13 cellular contexts compared by ENCODE assay signal in the genomic region with DNA sequence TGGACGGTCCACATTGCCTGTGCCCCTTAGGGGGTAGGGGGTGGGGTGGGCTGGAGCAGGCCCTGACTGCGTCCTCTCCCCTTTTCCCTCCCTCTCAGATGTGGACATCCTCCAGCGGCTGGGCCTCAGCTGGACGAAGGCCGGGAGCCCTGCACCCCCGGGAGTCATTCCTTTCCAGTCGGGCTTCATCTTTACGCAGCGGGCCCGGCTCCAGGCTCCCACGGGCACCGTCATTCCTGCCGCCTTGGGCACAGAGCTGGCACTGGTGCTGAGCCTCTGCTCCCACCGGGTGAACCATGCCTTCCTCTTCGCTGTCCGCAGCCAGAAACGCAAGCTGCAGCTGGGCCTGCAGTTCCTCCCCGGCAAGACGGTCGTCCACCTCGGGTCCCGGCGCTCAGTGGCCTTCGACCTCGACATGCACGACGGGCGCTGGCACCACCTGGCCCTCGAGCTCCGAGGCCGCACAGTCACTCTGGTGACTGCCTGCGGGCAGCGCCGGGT. TPM values are rescaled to one million over a fixed set of nuclear protein-coding genes. Genes with fewer than 3 reads are reported as not detected.
DNase-seq lines count a peak whose midpoint lies in the region; ATAC-seq, FAIRE-seq and TF ChIP-seq lines count a peak whose summit lies in the region.
"Had no signal": no experiment of that assay in that cellular context is flagged by ENCODE, and none has a peak within 500 bp of the region (broad histone marks: within the 10 kb centered on the region; RNA-seq: fewer than 3 reads in every experiment).

No MANE protein-coding gene starts in this region.

- no peaks in the 10 kb centered on the region for H3K27me3 ChIP-seq in ascending aorta
- H3K27me3 ChIP-seq in trophoblast cell (ENCODE audit: insufficient read depth, low read length) = no peaks in the 10 kb centered on the region
- H3K27me3 ChIP-seq in upper lobe of right lung = no peaks in the 10 kb centered on the region
- no peaks in the 10 kb centered on the region for H3K27me3 ChIP-seq in sigmoid colon

- H4K8ac ChIP-seq in trophoblast cell (ENCODE audit: low read depth, low read length) = no peak overlapping the region

- WGBS in trophoblast cell (ENCODE audit: extremely low coverage, insufficient coverage, insufficient read length) = no CpG with 5 or more reads among the region's 34 CpGs
- 87 to 90% methylated on average over 34 of the region's 34 CpGs for WGBS in sigmoid colon, 2 donors

- H4K12ac ChIP-seq in trophoblast cell (ENCODE audit: low read depth, low read length) = no peak overlapping the region

- no peak overlapping the region for H2AK5ac ChIP-seq in trophoblast cell (ENCODE audit: low read length)

- H2BK12ac ChIP-seq in trophoblast cell (ENCODE audit: low read length) = no peak overlapping the region

- H3K4me1 ChIP-seq in ascending aorta (peaks cover 8 to 46% of the 10 kb centered on the region in 2 donors), kidney (ENCODE audit: control insufficient read depth in 1 of 2, insufficient read depth in 1 of 2, low read depth in 1 of 2, low read length in 2 of 2) (peaks cover 21% of the 10 kb centered on the region in 2 donors), trophoblast cell (ENCODE audit: control insufficient read depth in 1 of 2, insufficient read depth in 2 of 2, low read length in 2 of 2) (peaks cover 18 to 21% of the 10 kb centered on the region in 2 experiments), upper lobe of right lung (peaks cover 13% of the 10 kb centered on the region), sigmoid colon (peaks cover 0 to 26% (median 17%) of the 10 kb centered on the region in 4 donors)

- no peak overlapping the region for H2AFZ ChIP-seq in trophoblast cell (ENCODE audit: insufficient read depth, low read length, poor library complexity)

- no peak overlapping the region for H3K14ac ChIP-seq in trophoblast cell (ENCODE audit: low read length)

- H3K4me3 ChIP-seq in ascending aorta (no peak overlapping the region), kidney (ENCODE audit: low read length in 2 of 2) (no peak overlapping the region), trophoblast cell (ENCODE audit: low read depth, low read length) (no peak overlapping the region), upper lobe of right lung (no peak overlapping the region), sigmoid colon (no peak overlapping the region)
- H3K4me3 ChIP-seq: GM12878 had no signal

- DNase-seq in ascending aorta (ENCODE audit: low spot score in 2 of 2) (no peak), kidney (peak; percentile 74), trophoblast cell (no peak), upper lobe of right lung (peak; percentile 52), dermis blood vessel endothelial cell (no peak), sigmoid colon (no peak), RCC 7860 (ENCODE audit: low spot score) (no peak)
- DNase-seq: CD4-positive, CD25-positive, alpha-beta regulatory T cell; DMS79; GOT3; H9; IMR-90 had no signal

- no peak overlapping the region for H3K4ac ChIP-seq in trophoblast cell (ENCODE audit: low read depth, low read length)

- no peak for TF ChIP-seq POLR2A in sigmoid colon (IDR thresholded peaks at IDR 0.05)

- H3K9me3 ChIP-seq in ascending aorta = no peaks in the 10 kb centered on the region
- H3K9me3 ChIP-seq in kidney (ENCODE audit: control insufficient read depth in 1 of 2, low read length in 2 of 2) = no peaks in the 10 kb centered on the region
- no peaks in the 10 kb centered on the region for H3K9me3 ChIP-seq in trophoblast cell (ENCODE audit: insufficient read depth, low read depth, low read length)
- no peaks in the 10 kb centered on the region for H3K9me3 ChIP-seq in upper lobe of right lung
- no peaks in the 10 kb centered on the region for H3K9me3 ChIP-seq in sigmoid colon

- TF ChIP-seq CTCF in ascending aorta (IDR thresholded peaks at IDR 0.05) = no peak
- TF ChIP-seq CTCF in kidney (IDR thresholded peaks at IDR 0.05; ENCODE audit: borderline replicate concordance, extremely low read depth, insufficient read depth) = no peak
- TF ChIP-seq CTCF in upper lobe of right lung (IDR thresholded peaks at IDR 0.05) = no peak
- TF ChIP-seq CTCF in sigmoid colon (IDR thresholded peaks at IDR 0.05) = no peak

- H4K91ac ChIP-seq in trophoblast cell (ENCODE audit: low read depth, low read length) = no peak overlapping the region

- H3K27ac ChIP-seq in ascending aorta = peak overlapping the region; percentile 66 to 67
- no peak overlapping the region for H3K27ac ChIP-seq in kidney (ENCODE audit: low read depth in 2 of 2, low read length in 2 of 2)
- H3K27ac ChIP-seq in trophoblast cell (ENCODE audit: low read depth, low read length) = no peak overlapping the region
- no peak overlapping the region for H3K27ac ChIP-seq in upper lobe of right lung
- H3K27ac ChIP-seq in sigmoid colon = no peak overlapping the region

- no peak for ATAC-seq in upper lobe of right lung
- ATAC-seq: GM12878 had no signal

- H2BK5ac ChIP-seq in trophoblast cell (ENCODE audit: low read depth, low read length, poor library complexity) = no peak overlapping the region

- no peak overlapping the region for H2BK120ac ChIP-seq in trophoblast cell (ENCODE audit: insufficient read depth, low read length, poor library complexity)

- H3K36me3 ChIP-seq in ascending aorta (no peaks in the 10 kb centered on the region), kidney (ENCODE audit: control insufficient read depth in 1 of 2, insufficient read depth in 2 of 2, low read length in 2 of 2) (no peaks in the 10 kb centered on the region), trophoblast cell (ENCODE audit: control insufficient read depth in 1 of 2, insufficient read depth in 2 of 2, low read length in 2 of 2) (peaks cover 44% of the 10 kb centered on the region in 2 experiments), upper lobe of right lung (no peaks in the 10 kb centered on the region), sigmoid colon (no peaks in the 10 kb centered on the region)

- no peaks in the 10 kb centered on the region for H3K79me1 ChIP-seq in trophoblast cell (ENCODE audit: low read length)

- intact Hi-C loops in ascending aorta (cut with DNase I) = no loop called here
- intact Hi-C loops in kidney (cut with DNase I) = no loop called here
- intact Hi-C loops in upper lobe of right lung (cut with DNase I) = no loop called here
- intact Hi-C loops in sigmoid colon (cut with DNase I) = no loop called here

- H3K4me2 ChIP-seq in trophoblast cell (ENCODE audit: low read length) = no peak overlapping the region

- H3K23ac ChIP-seq in trophoblast cell (ENCODE audit: low read length) = no peak overlapping the region

- TF ChIP-seq EP300 in sigmoid colon (IDR thresholded peaks at IDR 0.05) = no peak

- no peaks in the 10 kb centered on the region for H3K79me2 ChIP-seq in trophoblast cell (ENCODE audit: control insufficient read depth, insufficient read depth, low read length, poor library complexity)

- FAIRE-seq in kidney (lab: Jason Lieb, UNC) (no peak), RCC 7860 (lab: Jason Lieb, UNC) (no peak)
- FAIRE-seq: GM12878 had no signal

- no peak overlapping the region for H3K9ac ChIP-seq in kidney (ENCODE audit: low read length in 2 of 2)
- no peak overlapping the region for H3K9ac ChIP-seq in trophoblast cell (ENCODE audit: low read length)

- peak overlapping the region; percentile 63 for H3K18ac ChIP-seq in trophoblast cell (ENCODE audit: low read length)

RNA-seq across cellular contexts. Expression of a gene that starts 12.3 kb away (rescaled TPM):
- total RNA-seq in ascending aorta (9.3 TPM), kidney (45.6 TPM), upper lobe of right lung (13.7 TPM), dermis blood vessel endothelial cell (3.3 and 6.0 TPM in 2 replicates), sigmoid colon (10 to 100 TPM in 1 of 4 donors, 1 to 10 TPM in 3; 2.0 to 13.3 (median 7.1) TPM)
- polyA plus RNA-seq in kidney (ENCODE audit: insufficient read depth, low read depth, low replicate concordance) (13.6 TPM), sigmoid colon (1 to 10 TPM; 1.4 to 5.5 (median 1.8) TPM)
- 38.6 and 39.3 TPM in 2 replicates for polyA plus RNA-seq in trophoblast cell (2013)
- polyA plus RNA-seq: CD4-positive, CD25-positive, alpha-beta regulatory T cell; GM12878 had no signal

Comparison
In these comparisons a context has a peak if more than half of its experiments do, and no peak if none do; other contexts are left out.
1. DNase-seq: peak in kidney (single experiment) and upper lobe of right lung (single experiment); none in ascending aorta (0 of 2), trophoblast cell (0 of 2), dermis blood vessel endothelial cell (single experiment), sigmoid colon (single experiment) and RCC 7860 (single experiment).
2. H3K27ac ChIP-seq: peak in ascending aorta (2 of 2); none in kidney (0 of 2), trophoblast cell (single experiment), upper lobe of right lung (single experiment) and sigmoid colon (0 of 4).